17 cellular contexts compared by ENCODE assay signal in the genomic region with DNA sequence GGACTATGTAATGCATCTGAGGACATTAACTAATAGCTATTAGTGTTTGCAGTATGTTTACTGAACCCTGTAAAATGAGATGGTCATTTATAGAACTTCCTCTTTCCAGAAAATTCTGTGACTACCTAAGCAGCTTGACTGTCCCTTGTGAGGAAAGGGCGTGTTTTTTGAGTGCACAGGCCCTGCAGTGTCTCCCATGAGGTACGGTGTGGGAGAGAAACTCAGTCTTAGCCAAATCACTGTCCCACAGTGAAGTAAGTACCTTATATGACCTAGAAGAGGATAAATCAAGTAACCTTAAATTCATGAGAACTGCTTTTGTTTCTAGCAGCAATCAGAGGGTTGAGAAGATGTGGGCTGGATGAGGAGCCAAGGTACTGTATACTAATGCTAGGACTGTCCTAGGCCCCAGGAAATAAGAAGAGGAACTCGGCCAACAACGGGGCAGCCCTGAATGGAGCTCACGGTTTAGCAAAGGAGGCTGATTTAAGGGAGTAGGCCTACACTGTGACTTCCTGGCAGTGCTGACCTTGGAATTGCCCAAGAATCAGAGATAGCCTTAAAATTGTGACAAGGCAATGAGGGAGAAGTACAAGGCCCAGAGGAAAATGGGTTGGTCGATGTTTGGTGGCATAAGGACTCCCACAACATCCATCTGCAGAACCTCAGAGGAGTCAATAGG.
A peak's percentile ranks its signal among the peaks of the same experiment; 100 is the strongest.
DNase-seq lines count a peak whose midpoint lies in the region; ATAC-seq and TF ChIP-seq lines count a peak whose summit lies in the region.
"Had no signal": no experiment of that assay in that cellular context is flagged by ENCODE, and none has a peak within 500 bp of the region (broad histone marks: within the 10 kb centered on the region; RNA-seq: fewer than 3 reads in every experiment).

No MANE protein-coding gene starts in this region.

- H3K27me3 ChIP-seq in heart right ventricle: no peaks in the 10 kb centered on the region

- peaks cover 0 to 42% (median 18%) of the 10 kb centered on the region in 9 donors for H3K4me1 ChIP-seq in heart right ventricle

- TF ChIP-seq CTCF in heart right ventricle (IDR thresholded peaks at IDR 0.05): no peak

- no peak overlapping the region for H3K4me3 ChIP-seq in heart right ventricle
- H3K4me3 ChIP-seq: GM23248, K562 had no signal

- H3K4me1 Mint-ChIP-seq in IgD-negative memory B cell: no peaks in the 10 kb centered on the region
- H3K4me1 Mint-ChIP-seq in stimulated activated naive B cell treated with anti-CD40 and anti-IgM and Interleukin-4, amounts not matched to agents 10 μg/mL and 1 μg/mL and 100 μg/mL, for 72 hours: no peaks in the 10 kb centered on the region
- no peaks in the 10 kb centered on the region for H3K4me1 Mint-ChIP-seq in activated T-helper 17 cell treated with anti-CD3 and anti-CD28 coated beads, Interleukin-2, amount 50 U/mL, for 72 hours
- H3K4me1 Mint-ChIP-seq: CD14-positive monocyte had no signal

- peak overlapping the region in 8 of 10 donors; percentile 14 to 86 (median 66) for H3K27ac ChIP-seq in heart right ventricle
- H3K27ac ChIP-seq: GM23248 had no signal

- H3K36me3 Mint-ChIP-seq in IgD-negative memory B cell: no peaks in the 10 kb centered on the region
- no peaks in the 10 kb centered on the region for H3K36me3 Mint-ChIP-seq in stimulated activated naive B cell treated with anti-CD40 and anti-IgM and Interleukin-4, amounts not matched to agents 10 μg/mL and 1 μg/mL and 100 μg/mL, for 72 hours
- H3K36me3 Mint-ChIP-seq in activated T-helper 17 cell treated with anti-CD3 and anti-CD28 coated beads, Interleukin-2, amount 50 U/mL, for 72 hours (ENCODE audit: low read depth): no peaks in the 10 kb centered on the region
- H3K36me3 Mint-ChIP-seq: CD14-positive monocyte had no signal

- no peaks in the 10 kb centered on the region for H3K9me3 ChIP-seq in heart right ventricle

- peaks cover 0 to 6% (median 0%) of the 10 kb centered on the region in 3 donors for H3K9me3 Mint-ChIP-seq in IgD-negative memory B cell
- H3K9me3 Mint-ChIP-seq in stimulated activated naive B cell treated with anti-CD40 and anti-IgM and Interleukin-4, amounts not matched to agents 10 μg/mL and 1 μg/mL and 100 μg/mL, for 72 hours: no peaks in the 10 kb centered on the region
- peaks cover 10% of the 10 kb centered on the region for H3K9me3 Mint-ChIP-seq in activated T-helper 17 cell treated with anti-CD3 and anti-CD28 coated beads, Interleukin-2, amount 50 U/mL, for 72 hours

- 44 to 49% methylated on average over 6 of the region's 6 CpGs for WGBS in heart right ventricle, 2 donors

- H3K27me3 Mint-ChIP-seq in IgD-negative memory B cell: peaks cover 5% of the 10 kb centered on the region
- H3K27me3 Mint-ChIP-seq in stimulated activated naive B cell treated with anti-CD40 and anti-IgM and Interleukin-4, amounts not matched to agents 10 μg/mL and 1 μg/mL and 100 μg/mL, for 72 hours: no peaks in the 10 kb centered on the region
- peaks cover 7% of the 10 kb centered on the region for H3K27me3 Mint-ChIP-seq in activated T-helper 17 cell treated with anti-CD3 and anti-CD28 coated beads, Interleukin-2, amount 50 U/mL, for 72 hours

- H3K27ac Mint-ChIP-seq in IgD-negative memory B cell: peak overlapping the region in 2 of 3 donors; percentile 17 to 32
- no peak overlapping the region for H3K27ac Mint-ChIP-seq in stimulated activated naive B cell treated with anti-CD40 and anti-IgM and Interleukin-4, amounts not matched to agents 10 μg/mL and 1 μg/mL and 100 μg/mL, for 72 hours
- no peak overlapping the region for H3K27ac Mint-ChIP-seq in activated T-helper 17 cell treated with anti-CD3 and anti-CD28 coated beads, Interleukin-2, amount 50 U/mL, for 72 hours
- H3K27ac Mint-ChIP-seq: CD14-positive monocyte had no signal

- intact Hi-C loops in heart right ventricle (cut with DNase I): loop anchor here in 1 of 10 donors (10.0 kb wide), 1 partner anchor 1476 kb away; no protein-coding TSS in a partner anchor

- DNase-seq in SKM-1 treated with dmso at 0.1 percent for 144 hours (lab: John Stamatoyannopoulos, UW; ENCODE audit: unreplicated experiment) (peak; percentile 83), heart right ventricle (no peak), CD1c-positive myeloid dendritic cell (ENCODE audit: extremely low spot score) (no peak), epidermal melanocyte (ENCODE audit: insufficient read length, low spot score) (no peak)
- no peak for DNase-seq in stimulated activated naive B cell treated with anti-CD40 and anti-IgM and Interleukin-4, amounts not matched to agents 10 μg/mL and 1 μg/mL and 100 μg/mL, for 72 hours
- DNase-seq: COR-L47, DMS153, GM23248, HCEC 1CT, NCI-H1436, NCI-H2081, NCI-H510A treated with DMSO at 0.1 percent for 48 hours, SIG-M5 had no signal

- peak; percentile 62 to 83 (median 74) for ATAC-seq in heart right ventricle
- peak; percentile 23 to 34 for ATAC-seq in stimulated activated naive B cell treated with anti-CD40 and anti-IgM and Interleukin-4, amounts not matched to agents 10 μg/mL and 1 μg/mL and 100 μg/mL, for 72 hours (replicated peaks)
- no peak for ATAC-seq in activated T-helper 17 cell treated with anti-CD3 and anti-CD28 coated beads, Interleukin-2, amount 50 U/mL, for 72 hours (replicated peaks)
- ATAC-seq: K562 had no signal

- H3K36me3 ChIP-seq in heart right ventricle: no peaks in the 10 kb centered on the region

- H3K4me3 Mint-ChIP-seq in IgD-negative memory B cell: no peak overlapping the region
- no peak overlapping the region for H3K4me3 Mint-ChIP-seq in stimulated activated naive B cell treated with anti-CD40 and anti-IgM and Interleukin-4, amounts not matched to agents 10 μg/mL and 1 μg/mL and 100 μg/mL, for 72 hours
- H3K4me3 Mint-ChIP-seq in activated T-helper 17 cell treated with anti-CD3 and anti-CD28 coated beads, Interleukin-2, amount 50 U/mL, for 72 hours: no peak overlapping the region
- H3K4me3 Mint-ChIP-seq: CD14-positive monocyte had no signal

Comparison
In these comparisons a context has a peak if more than half of its experiments do, and no peak if none do; other contexts are left out.
1. H3K27ac Mint-ChIP-seq: peak in IgD-negative memory B cell (2 of 3); none in stimulated activated naive B cell treated with anti-CD40 and anti-IgM and Interleukin-4, amounts not matched to agents 10 μg/mL and 1 μg/mL and 100 μg/mL, for 72 hours (single experiment) and activated T-helper 17 cell treated with anti-CD3 and anti-CD28 coated beads, Interleukin-2, amount 50 U/mL, for 72 hours (single experiment).